In genomic region chr16:73067671-73068545, GRCh38 we compare ENCODE assay signal across 15 cellular contexts. TPM values are rescaled to one million over a fixed set of nuclear protein-coding genes. Genes with fewer than 3 reads are reported as not detected.
A peak's percentile ranks its signal among the peaks of the same experiment; 100 is the strongest.
DNase-seq lines count a peak whose midpoint lies in the region; ATAC-seq and TF ChIP-seq lines count a peak whose summit lies in the region.
"Had no signal": no experiment of that assay in that cellular context is flagged by ENCODE, and none has a peak within 500 bp of the region (broad histone marks: within the 10 kb centered on the region; RNA-seq: fewer than 3 reads in every experiment).

No MANE protein-coding gene starts in this region.

- H3K4me3 ChIP-seq in breast epithelium: no peak overlapping the region
- H3K4me3 ChIP-seq in liver (ENCODE audit: low read depth in 1 of 3, low read length in 3 of 3): no peak overlapping the region
- H3K4me3 ChIP-seq in gastrocnemius medialis: no peak overlapping the region

- peak overlapping the region; percentile 22 to 57 for H3K27ac ChIP-seq in breast epithelium
- peak overlapping the region; percentile 82 for H3K27ac ChIP-seq in liver (ENCODE audit: low read depth in 1 of 2, low read length in 2 of 2)
- H3K27ac ChIP-seq in gastrocnemius medialis: peak overlapping the region; percentile 89 to 99 (median 95)

- peaks cover 86% of the 10 kb centered on the region for H3K4me1 Mint-ChIP-seq in CD14-positive monocyte
- peaks cover 15% of the 10 kb centered on the region for H3K4me1 Mint-ChIP-seq in activated CD4-positive, alpha-beta T cell treated with anti-CD3 and anti-CD28 coated beads, Interleukin-2, amount 10 ng/mL, durations not matched to agents 7 days and 5 days

- H3K9me3 ChIP-seq in breast epithelium (no peaks in the 10 kb centered on the region), liver (ENCODE audit: control insufficient read depth in 4 of 4, low read length in 3 of 4) (no peaks in the 10 kb centered on the region), gastrocnemius medialis (no peaks in the 10 kb centered on the region)

- ATAC-seq in gastrocnemius medialis (no peak), HG03354 (IDR thresholded peaks at IDR 0.05; ENCODE audit: poor library complexity, severe bottlenecking, unreplicated experiment) (no peak), GM19395 (IDR thresholded peaks at IDR 0.05; ENCODE audit: unreplicated experiment) (no peak)

- peaks cover 3 to 45% of the 10 kb centered on the region in 2 donors for H3K27me3 ChIP-seq in breast epithelium
- peaks cover 0 to 9% (median 3%) of the 10 kb centered on the region in 4 donors for H3K27me3 ChIP-seq in liver (ENCODE audit: control insufficient read depth in 4 of 4, insufficient read depth in 4 of 4, low read length in 3 of 4)
- H3K27me3 ChIP-seq in gastrocnemius medialis: peaks cover 0 to 16% (median 5%) of the 10 kb centered on the region in 3 donors

- H3K36me3 ChIP-seq in breast epithelium (no peaks in the 10 kb centered on the region), liver (ENCODE audit: control insufficient read depth in 4 of 4, insufficient read depth in 3 of 4, low read depth in 1 of 4, low read length in 3 of 4) (no peaks in the 10 kb centered on the region), gastrocnemius medialis (no peaks in the 10 kb centered on the region)

- peaks cover 0 to 16% (median 14%) of the 10 kb centered on the region in 7 donors for H3K9me3 Mint-ChIP-seq in CD14-positive monocyte
- no peaks in the 10 kb centered on the region for H3K9me3 Mint-ChIP-seq in activated CD4-positive, alpha-beta T cell treated with anti-CD3 and anti-CD28 coated beads, Interleukin-2, amount 10 ng/mL, durations not matched to agents 7 days and 5 days
- H3K9me3 Mint-ChIP-seq: activated naive CD4-positive, alpha-beta T cell treated with anti-CD3 and anti-CD28 coated beads for 36 hours; natural killer cell had no signal

- H3K27ac Mint-ChIP-seq in CD14-positive monocyte: peak overlapping the region; percentile 99 to 100 (median 100)
- H3K27ac Mint-ChIP-seq in activated CD4-positive, alpha-beta T cell treated with anti-CD3 and anti-CD28 coated beads, Interleukin-2, amount 10 ng/mL, durations not matched to agents 7 days and 5 days: no peak overlapping the region
- H3K27ac Mint-ChIP-seq: activated naive CD4-positive, alpha-beta T cell treated with anti-CD3 and anti-CD28 coated beads for 36 hours; B cell; natural killer cell had no signal

- POLR2A ChIA-PET in activated CD4-positive, alpha-beta T cell treated with anti-CD3 and anti-CD28 coated beads, Interleukin-2, amount 10 ng/mL, durations not matched to agents 7 days and 5 days (lab: Charles Lee): interaction anchor here (0.6 kb wide), 1 partner anchor 9 kb away, joined by 8 read pairs; no protein-coding TSS in a partner anchor

- 73% methylated on average over 5 of the region's 5 CpGs for WGBS in liver

- peak overlapping the region in 1 of 2 donors; percentile 24 for H3K9ac ChIP-seq in liver (ENCODE audit: low read depth in 1 of 2, low read length in 2 of 2)

- TF ChIP-seq CTCF in CD14-positive monocyte (IDR thresholded peaks at IDR 0.05) (no peak), breast epithelium (IDR thresholded peaks at IDR 0.05) (no peak), liver (IDR thresholded peaks at IDR 0.05; ENCODE audit: low read depth, low read length, missing input control) (no peak), gastrocnemius medialis (IDR thresholded peaks at IDR 0.05 in 4 of 5, conservative IDR thresholded peaks at IDR 0.05 in 1 of 5) (no peak)

- peaks cover 9 to 16% of the 10 kb centered on the region in 2 donors for H3K36me3 Mint-ChIP-seq in CD14-positive monocyte
- H3K36me3 Mint-ChIP-seq in activated CD4-positive, alpha-beta T cell treated with anti-CD3 and anti-CD28 coated beads, Interleukin-2, amount 10 ng/mL, durations not matched to agents 7 days and 5 days (ENCODE audit: low read depth): no peaks in the 10 kb centered on the region
- H3K36me3 Mint-ChIP-seq: natural killer cell had no signal

- TF ChIP-seq POLR2A in breast epithelium (IDR thresholded peaks at IDR 0.05) (no peak), gastrocnemius medialis (IDR thresholded peaks at IDR 0.05) (no peak)

- CTCF ChIA-PET in activated CD4-positive, alpha-beta T cell treated with anti-CD3 and anti-CD28 coated beads, Interleukin-2, amount 10 ng/mL, durations not matched to agents 7 days and 5 days (lab: Charles Lee): no interaction called here

- H3K4me3 Mint-ChIP-seq in CD14-positive monocyte: peak overlapping the region; percentile 37 to 81
- H3K4me3 Mint-ChIP-seq in activated CD4-positive, alpha-beta T cell treated with anti-CD3 and anti-CD28 coated beads, Interleukin-2, amount 10 ng/mL, durations not matched to agents 7 days and 5 days: no peak overlapping the region
- H3K4me3 Mint-ChIP-seq: activated naive CD4-positive, alpha-beta T cell treated with anti-CD3 and anti-CD28 coated beads for 36 hours; B cell; natural killer cell had no signal

- intact Hi-C loops in CD14-positive monocyte (cut with micrococcal nuclease) (loop anchor here in 1 of 2 donors (10.0 kb wide), 1 partner anchor 893 kb away; the partner anchor contains the start of gene PMFBP1), breast epithelium (cut with DNase I; ENCODE audit: low total_unique reads) (loop anchor here (5.0 kb wide), 1 partner anchor 1596 kb away; no protein-coding TSS in a partner anchor), gastrocnemius medialis (cut with DNase I; ENCODE audit: low total_unique reads) (loop anchor here (2.0 kb wide), 2 partner anchors 13 to 75 kb away; no protein-coding TSS in a partner anchor)

- H3K27me3 Mint-ChIP-seq in CD14-positive monocyte (ENCODE audit: low read depth in 3 of 3): peaks cover 43 to 68% (median 48%) of the 10 kb centered on the region in 3 donors
- peaks cover 77% of the 10 kb centered on the region for H3K27me3 Mint-ChIP-seq in activated CD4-positive, alpha-beta T cell treated with anti-CD3 and anti-CD28 coated beads, Interleukin-2, amount 10 ng/mL, durations not matched to agents 7 days and 5 days

- in situ Hi-C loops in gastrocnemius medialis (cut with MboI; ENCODE audit: low sequenced_read_pairs in 4 of 4): loop anchor here in 2 of 4 donors (25.0 kb wide), 1 partner anchor 231 kb away; no protein-coding TSS in a partner anchor

- DNase-seq in CD14-positive monocyte (ENCODE audit: low spot score) (no peak), breast epithelium (ENCODE audit: low spot score in 2 of 2) (no peak), gastrocnemius medialis (no peak), CD1c-positive myeloid dendritic cell (ENCODE audit: extremely low spot score) (no peak)
- DNase-seq in activated CD4-positive, alpha-beta T cell treated with anti-CD3 and anti-CD28 coated beads, Interleukin-2, amount 10 ng/mL, durations not matched to agents 7 days and 5 days: no peak
- DNase-seq: activated CD4-positive, alpha-beta T cell treated with anti-CD3 and anti-CD28 coated beads, Interleukin-2, amount 50 U/mL, for 1 hour; activated naive CD4-positive, alpha-beta T cell treated with anti-CD3 and anti-CD28 coated beads for 36 hours; hippocampal formation; natural killer cell; NCI-H1048; NCI-H526 treated with DMSO at 0.1 percent for 48 hours had no signal

- H3K4me1 ChIP-seq in breast epithelium (peaks cover 4 to 13% of the 10 kb centered on the region in 2 donors), liver (ENCODE audit: control insufficient read depth in 4 of 4, insufficient read depth in 4 of 4, low read length in 3 of 4) (peaks cover 0 to 30% (median 16%) of the 10 kb centered on the region in 4 donors), gastrocnemius medialis (peaks cover 53 to 60% of the 10 kb centered on the region in 2 donors)

- no peak for TF ChIP-seq RAD21 in liver (IDR thresholded peaks at IDR 0.05)

TF ChIP-seq in liver, 16 proteins besides CTCF, POLR2A, EP300 and RAD21:
- TF ChIP-seq HNF4G (IDR thresholded peaks at IDR 0.05) (no peak), SP1 (IDR thresholded peaks at IDR 0.05) (no peak), EGR1 (IDR thresholded peaks at IDR 0.05; ENCODE audit: low read depth in 2 of 2) (no peak), TAF1 (conservative IDR thresholded peaks at IDR 0.05) (no peak), FOXA1 (IDR thresholded peaks at IDR 0.05) (no peak), MAX (IDR thresholded peaks at IDR 0.05) (no peak), RXRA (IDR thresholded peaks at IDR 0.05) (no peak), JUND (IDR thresholded peaks at IDR 0.05) (no peak), HNF4A (conservative IDR thresholded peaks at IDR 0.05) (no peak), ZBTB33 (IDR thresholded peaks at IDR 0.05) (no peak)

RNA-seq across cellular contexts. Expression of gene ZFHX3, which starts 20.0 kb away (rescaled TPM):
- polyA plus RNA-seq in CD14-positive monocyte: under 1 TPM; 0.42 to 0.43 TPM
- 10 to 100 TPM; 10.8 to 36.0 (median 11.8) TPM for total RNA-seq in breast epithelium
- total RNA-seq in liver: 1 to 10 TPM; 3.5 to 5.9 TPM
- 1 to 10 TPM; 1.5 to 2.5 TPM for polyA plus RNA-seq in liver
- 10 to 100 TPM; 14.0 to 28.5 (median 27.3) TPM for total RNA-seq in gastrocnemius medialis
- 1 to 10 TPM; 1.5 to 1.6 TPM for total RNA-seq in activated CD4-positive, alpha-beta T cell treated with anti-CD3 and anti-CD28 coated beads, Interleukin-2, amount 10 ng/mL, durations not matched to agents 7 days and 5 days

Comparison
In these comparisons a context has a peak if more than half of its experiments do, and no peak if none do; other contexts are left out.
1. H3K27ac ChIP-seq: peak in every context shown above with its lines; median percentile 95 in gastrocnemius medialis; 82 in liver; 40 in breast epithelium.